14 cellular contexts compared by ENCODE assay signal in the genomic region with DNA sequence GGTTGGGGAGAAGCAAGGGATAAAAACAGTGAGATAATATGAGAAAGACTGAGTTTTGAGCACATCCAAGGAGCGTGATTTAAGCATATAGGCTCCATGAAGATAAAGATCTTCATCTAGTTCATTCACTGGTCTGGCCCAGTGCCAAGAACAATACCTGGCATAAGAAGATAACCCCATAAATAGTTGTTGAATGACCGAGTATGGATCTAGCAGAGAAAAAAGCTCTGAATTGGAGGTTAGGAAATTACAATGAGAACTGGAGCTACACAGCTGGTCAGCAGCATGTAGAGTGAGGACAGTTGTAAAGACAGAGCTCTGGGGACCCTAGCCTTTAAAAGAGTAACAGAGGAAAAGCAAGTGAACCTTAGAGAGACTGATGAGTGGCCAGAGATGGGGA.
DNase-seq lines count a peak whose midpoint lies in the region; ATAC-seq, FAIRE-seq and TF ChIP-seq lines count a peak whose summit lies in the region.
"Had no signal": no experiment of that assay in that cellular context is flagged by ENCODE, and none has a peak within 500 bp of the region (broad histone marks: within the 10 kb centered on the region; RNA-seq: fewer than 3 reads in every experiment).

No MANE protein-coding gene starts in this region.

- no peak overlapping the region for H3K4me3 ChIP-seq in epithelial cell of esophagus (ENCODE audit: low read length)
- H3K4me3 ChIP-seq: pancreas had no signal

- DNase-seq in SHP77 (lab: John Stamatoyannopoulos, UW): peak; percentile 16
- no peak for DNase-seq in SHP77 treated with DMSO at 0.1 percent for 48 hours (lab: John Stamatoyannopoulos, UW)
- DNase-seq in RCC 7860 (ENCODE audit: low spot score): peak; percentile 32
- peak; percentile 85 for DNase-seq in epithelial cell of esophagus (ENCODE audit: low read depth)
- DNase-seq in globus pallidus (ENCODE audit: low spot score): no peak
- no peak for DNase-seq in NCI-H446 (lab: John Stamatoyannopoulos, UW)
- DNase-seq in NCI-H1694 treated with DMSO at 0.1 percent for 48 hours (lab: John Stamatoyannopoulos, UW): no peak
- DNase-seq: activated CD4-positive, alpha-beta T cell treated with anti-CD3 and anti-CD28 coated beads for 36 hours; activated T-cell treated with anti-CD3 and anti-CD28 coated beads, Interleukin-2, amount 50 U/mL, for 4 hours; DMS79; NCI-H446 treated with DMSO at 0.1 percent for 48 hours; pancreas; stimulated activated CD8-positive, alpha-beta memory T cell treated with anti-CD3 and anti-CD28 coated beads, Interleukin-4, amount 100 ng/mL, for 48 hours had no signal

- FAIRE-seq in RCC 7860 (lab: Jason Lieb, UNC): no peak
- FAIRE-seq: pancreas had no signal

- TF ChIP-seq CTCF in epithelial cell of esophagus (IDR thresholded peaks at IDR 0.05; ENCODE audit: insufficient read depth, low read depth, low read length, missing control alignments): no peak

- ATAC-seq in HG03108 (IDR thresholded peaks at IDR 0.05; ENCODE audit: unreplicated experiment): no peak
- ATAC-seq: activated CD4-positive, alpha-beta T cell treated with anti-CD3 and anti-CD28 coated beads for 36 hours; activated T-cell treated with anti-CD3 and anti-CD28 coated beads, Interleukin-2, amount 50 U/mL, for 4 hours; pancreas had no signal

Comparison
In these comparisons a context has a peak if more than half of its experiments do, and no peak if none do; other contexts are left out.
1. DNase-seq: peak in SHP77 (2 of 2), RCC 7860 (single experiment) and epithelial cell of esophagus (single experiment); none in SHP77 treated with DMSO at 0.1 percent for 48 hours (single experiment), globus pallidus (single experiment), NCI-H446 (0 of 2) and NCI-H1694 treated with DMSO at 0.1 percent for 48 hours (single experiment).